ENCODE assay signal across 22 cellular contexts in genomic region chr14:87617079-87617478, GRCh38.
"Had no signal": no experiment of that assay in that cellular context is flagged by ENCODE, and none has a peak within 500 bp of the region (broad histone marks: within the 10 kb centered on the region; RNA-seq: fewer than 3 reads in every experiment).

No MANE protein-coding gene starts in this region.

- H3K27ac ChIP-seq: adrenal gland, esophagus squamous epithelium, heart right ventricle, spleen, testis, upper lobe of left lung had no signal

- H3K4me1 Mint-ChIP-seq: activated B cell treated with CpG ODN at 0.5 μM for 24 hours; immature natural killer cell; naive thymus-derived CD8-positive, alpha-beta T cell; stimulated activated memory B cell treated with anti-CD40 and anti-IgM and Interleukin-4, amounts not matched to agents 10 μg/mL and 1 μg/mL and 100 μg/mL, for 72 hours had no signal

- DNase-seq: activated B cell treated with CpG ODN at 0.5 μM for 24 hours; activated CD4-positive, alpha-beta memory T cell treated with anti-CD3 and anti-CD28 coated beads for 36 hours; activated CD4-positive, alpha-beta T cell treated with anti-CD3 and anti-CD28 coated beads for 4 hours; activated gamma-delta T cell treated with Interleukin-2 at 50 U/mL for 16 hours; activated T-cell treated with anti-CD3 and anti-CD28 coated beads for 4 hours; adrenal gland; effector CD8-positive, alpha-beta T cell; esophagus squamous epithelium; heart right ventricle; immature natural killer cell; kidney glomerular epithelial cell; left ventricle myocardium superior; mesenchymal stem cell; naive thymus-derived CD8-positive, alpha-beta T cell; spleen; stimulated activated CD4-positive, alpha-beta T cell treated with anti-CD3 and anti-CD28 coated beads, Interleukin-4, amount 100 ng/mL, for 4 hours; testis; upper lobe of left lung had no signal

- H3K27ac Mint-ChIP-seq: activated B cell treated with CpG ODN at 0.5 μM for 24 hours; activated CD4-positive, alpha-beta memory T cell treated with anti-CD3 and anti-CD28 coated beads for 36 hours; activated naive CD4-positive, alpha-beta T cell treated with anti-CD3 and anti-CD28 coated beads, Interleukin-2, amount 50 U/mL, for 72 hours; activated T-helper 1 cell treated with anti-CD3 and anti-CD28 coated beads, Interleukin-12 subunit alpha, Interleukin-12 subunit beta, Interleukin-2, Interleukin-4 antibody, amounts not matched to agents 30 ng/mL and 10 ng/mL and 1 ng/mL, durations not matched to agents 14 hours and 24 hours and 36 hours; dendritic cell treated with granulocyte-macrophage colony-stimulating factor and Interleukin-4, amounts not matched to agents 40 ng/mL and 50 ng/mL, for 4 days; immature natural killer cell; naive thymus-derived CD8-positive, alpha-beta T cell; stimulated activated memory B cell treated with anti-CD40 and anti-IgM and Interleukin-4, amounts not matched to agents 10 μg/mL and 1 μg/mL and 100 μg/mL, for 72 hours had no signal

- H3K36me3 ChIP-seq: adrenal gland, esophagus squamous epithelium, heart right ventricle, spleen, upper lobe of left lung had no signal

- H3K27me3 Mint-ChIP-seq: activated B cell treated with CpG ODN at 0.5 μM for 24 hours; activated CD4-positive, alpha-beta memory T cell treated with anti-CD3 and anti-CD28 coated beads for 36 hours; dendritic cell treated with granulocyte-macrophage colony-stimulating factor and Interleukin-4, amounts not matched to agents 40 ng/mL and 50 ng/mL, for 4 days; stimulated activated memory B cell treated with anti-CD40 and anti-IgM and Interleukin-4, amounts not matched to agents 10 μg/mL and 1 μg/mL and 100 μg/mL, for 72 hours had no signal

- H3K4me1 ChIP-seq: adrenal gland, esophagus squamous epithelium, heart right ventricle, spleen, testis, upper lobe of left lung had no signal

- H3K27me3 ChIP-seq: adrenal gland, esophagus squamous epithelium, heart right ventricle, spleen, testis, upper lobe of left lung had no signal

- ATAC-seq: activated naive CD4-positive, alpha-beta T cell treated with anti-CD3 and anti-CD28 coated beads, Interleukin-2, amount 50 U/mL, for 72 hours; left ventricle myocardium superior; naive thymus-derived CD8-positive, alpha-beta T cell; stimulated activated memory B cell treated with anti-CD40 and anti-IgM and Interleukin-4, amounts not matched to agents 10 μg/mL and 1 μg/mL and 100 μg/mL, for 72 hours had no signal

- H3K36me3 Mint-ChIP-seq: activated CD4-positive, alpha-beta memory T cell treated with anti-CD3 and anti-CD28 coated beads for 36 hours; immature natural killer cell; stimulated activated memory B cell treated with anti-CD40 and anti-IgM and Interleukin-4, amounts not matched to agents 10 μg/mL and 1 μg/mL and 100 μg/mL, for 72 hours had no signal

- H3K4me3 Mint-ChIP-seq: activated B cell treated with CpG ODN at 0.5 μM for 24 hours; activated CD4-positive, alpha-beta memory T cell treated with anti-CD3 and anti-CD28 coated beads for 36 hours; activated T-helper 1 cell treated with anti-CD3 and anti-CD28 coated beads, Interleukin-12 subunit alpha, Interleukin-12 subunit beta, Interleukin-2, Interleukin-4 antibody, amounts not matched to agents 30 ng/mL and 10 ng/mL and 1 ng/mL, durations not matched to agents 14 hours and 24 hours and 36 hours; dendritic cell treated with granulocyte-macrophage colony-stimulating factor and Interleukin-4, amounts not matched to agents 40 ng/mL and 50 ng/mL, for 4 days; immature natural killer cell; naive thymus-derived CD8-positive, alpha-beta T cell; stimulated activated memory B cell treated with anti-CD40 and anti-IgM and Interleukin-4, amounts not matched to agents 10 μg/mL and 1 μg/mL and 100 μg/mL, for 72 hours had no signal

- H3K4me3 ChIP-seq: adrenal gland, esophagus squamous epithelium, heart right ventricle, spleen, testis, upper lobe of left lung had no signal

- H3K9me3 ChIP-seq: adrenal gland, testis had no signal
